In genomic region chr1:215114154-215114933, GRCh38 we compare ENCODE assay signal across 12 cellular contexts. TPM values are rescaled to one million over a fixed set of nuclear protein-coding genes. Genes with fewer than 3 reads are reported as not detected.
DNase-seq lines count a peak whose midpoint lies in the region; ATAC-seq and TF ChIP-seq lines count a peak whose summit lies in the region.
"Had no signal": no experiment of that assay in that cellular context is flagged by ENCODE, and none has a peak within 500 bp of the region (broad histone marks: within the 10 kb centered on the region; RNA-seq: fewer than 3 reads in every experiment).

No MANE protein-coding gene starts in this region.

- H3K27ac Mint-ChIP-seq in activated CD4-positive, alpha-beta T cell treated with anti-CD3 and anti-CD28 coated beads for 36 hours, result no peak overlapping the region
- H3K27ac Mint-ChIP-seq: activated naive CD8-positive, alpha-beta T cell treated with anti-CD3 and anti-CD28 coated beads, Interleukin-2, amount 50 U/mL, for 24 hours had no signal

- CTCF ChIA-PET in activated CD4-positive, alpha-beta T cell treated with anti-CD3 and anti-CD28 coated beads for 36 hours (lab: Charles Lee), result no interaction called here

- H3K9me3 Mint-ChIP-seq in activated CD4-positive, alpha-beta T cell treated with anti-CD3 and anti-CD28 coated beads for 36 hours (ENCODE audit: low read depth), result no peaks in the 10 kb centered on the region

- H3K9me3 ChIP-seq in adipocyte (ENCODE audit: control insufficient read depth, low read length), result no peaks in the 10 kb centered on the region
- no peaks in the 10 kb centered on the region for H3K9me3 ChIP-seq in body of pancreas
- H3K9me3 ChIP-seq: ovary had no signal

- no peak for TF ChIP-seq POLR2A in body of pancreas (IDR thresholded peaks at IDR 0.05)

- TF ChIP-seq CTCF in AG10803 (conservative IDR thresholded peaks at IDR 0.05; ENCODE audit: low read length) (no peak), kidney epithelial cell (IDR thresholded peaks at IDR 0.05; ENCODE audit: insufficient read depth, low read length, poor library complexity, severe bottlenecking) (no peak), body of pancreas (IDR thresholded peaks at IDR 0.05) (no peak)

- no peaks in the 10 kb centered on the region for H3K27me3 ChIP-seq in adipocyte (replicated peaks; ENCODE audit: control insufficient read depth, insufficient read depth, low read length)
- H3K27me3 ChIP-seq in kidney epithelial cell (ENCODE audit: control insufficient read depth, insufficient read depth, low read length), result no peaks in the 10 kb centered on the region
- no peaks in the 10 kb centered on the region for H3K27me3 ChIP-seq in body of pancreas
- H3K27me3 ChIP-seq: hepatocyte, ovary had no signal

- peaks cover 4% of the 10 kb centered on the region for H3K4me1 Mint-ChIP-seq in activated CD4-positive, alpha-beta T cell treated with anti-CD3 and anti-CD28 coated beads for 36 hours
- H3K4me1 Mint-ChIP-seq: activated naive CD8-positive, alpha-beta T cell treated with anti-CD3 and anti-CD28 coated beads, Interleukin-2, amount 50 U/mL, for 24 hours had no signal

- no peak overlapping the region for H3K27ac ChIP-seq in body of pancreas
- H3K27ac ChIP-seq: hepatocyte, ovary had no signal

- no peaks in the 10 kb centered on the region for H3K36me3 Mint-ChIP-seq in activated CD4-positive, alpha-beta T cell treated with anti-CD3 and anti-CD28 coated beads for 36 hours (ENCODE audit: low read depth)

- no peaks in the 10 kb centered on the region for H3K36me3 ChIP-seq in adipocyte (ENCODE audit: control insufficient read depth, insufficient read depth, low read length, severe bottlenecking)
- H3K36me3 ChIP-seq in kidney epithelial cell (ENCODE audit: control insufficient read depth, insufficient read depth, low read length), result no peaks in the 10 kb centered on the region
- H3K36me3 ChIP-seq in body of pancreas (replicated peaks in 1 of 2; ENCODE audit: insufficient read depth in 1 of 2, low read depth in 2 of 2), result no peaks in the 10 kb centered on the region
- H3K36me3 ChIP-seq: ovary had no signal

- peak overlapping the region; percentile 39 for H3K9ac ChIP-seq in adipocyte (ENCODE audit: low read length)

- H3K4me1 ChIP-seq in adipocyte (ENCODE audit: control insufficient read depth, insufficient read depth, low read length) (peaks cover 38% of the 10 kb centered on the region), body of pancreas (no peaks in the 10 kb centered on the region)

- peak; percentile 89 for DNase-seq in AG10803 (ENCODE audit: low read depth)
- peak; percentile 61 for DNase-seq in adipocyte (ENCODE audit: low read depth)
- peak; percentile 70 for DNase-seq in kidney epithelial cell (ENCODE audit: low read depth)
- no peak for DNase-seq in body of pancreas
- no peak for DNase-seq in cardiac septum (ENCODE audit: low spot score)
- no peak for DNase-seq in activated CD4-positive, alpha-beta T cell treated with anti-CD3 and anti-CD28 coated beads for 36 hours
- DNase-seq in GDM1 (lab: John Stamatoyannopoulos, UW), result no peak
- DNase-seq: activated naive CD8-positive, alpha-beta T cell treated with anti-CD3 and anti-CD28 coated beads, Interleukin-2, amount 50 U/mL, for 24 hours; NCI-H2171; ovary had no signal

- H3K4me3 Mint-ChIP-seq in activated CD4-positive, alpha-beta T cell treated with anti-CD3 and anti-CD28 coated beads for 36 hours, result no peak overlapping the region
- H3K4me3 Mint-ChIP-seq: activated naive CD8-positive, alpha-beta T cell treated with anti-CD3 and anti-CD28 coated beads, Interleukin-2, amount 50 U/mL, for 24 hours had no signal

- POLR2A ChIA-PET in activated CD4-positive, alpha-beta T cell treated with anti-CD3 and anti-CD28 coated beads for 36 hours (lab: Charles Lee), result no interaction called here

- intact Hi-C loops in body of pancreas (cut with DNase I), result no loop called here
- intact Hi-C loops in cardiac septum (cut with DNase I), result no loop called here
- intact Hi-C loops in activated CD4-positive, alpha-beta T cell treated with anti-CD3 and anti-CD28 coated beads for 36 hours (cut with DNase I, micrococcal nuclease), result no loop called here

- H3K27me3 Mint-ChIP-seq in activated CD4-positive, alpha-beta T cell treated with anti-CD3 and anti-CD28 coated beads for 36 hours, result peaks cover 12% of the 10 kb centered on the region

- 48 to 74% methylated on average over 2 of the region's 2 CpGs for WGBS in body of pancreas, 2 donors

- ATAC-seq in HG03432 (IDR thresholded peaks at IDR 0.05; ENCODE audit: unreplicated experiment) (peak; percentile 30), body of pancreas (no peak)
- ATAC-seq in activated CD4-positive, alpha-beta T cell treated with anti-CD3 and anti-CD28 coated beads for 36 hours, result no peak
- ATAC-seq: activated naive CD8-positive, alpha-beta T cell treated with anti-CD3 and anti-CD28 coated beads, Interleukin-2, amount 50 U/mL, for 24 hours had no signal

- no peak overlapping the region for H3K4me3 ChIP-seq in AG10803 (ENCODE audit: low read length)
- peak overlapping the region; percentile 52 for H3K4me3 ChIP-seq in adipocyte (ENCODE audit: low read length)
- H3K4me3 ChIP-seq in kidney epithelial cell (ENCODE audit: low read depth, low read length), result no peak overlapping the region
- no peak overlapping the region for H3K4me3 ChIP-seq in body of pancreas
- H3K4me3 ChIP-seq: hepatocyte, ovary had no signal

RNA-seq across cellular contexts. Expression of gene KCNK2, which starts 31.8 kb away (rescaled TPM):
- total RNA-seq in kidney epithelial cell, result not detected in 2 replicates
- total RNA-seq in body of pancreas, result 1 to 10 TPM in 1 of 2 donors, not detected in 1; 1.6 TPM
- total RNA-seq in cardiac septum, result 0.11 TPM
- total RNA-seq in activated CD4-positive, alpha-beta T cell treated with anti-CD3 and anti-CD28 coated beads for 36 hours, result not detected

Comparison
In these comparisons a context has a peak if more than half of its experiments do, and no peak if none do; other contexts are left out.
1. DNase-seq: peak in AG10803 (single experiment), adipocyte (single experiment) and kidney epithelial cell (single experiment); none in body of pancreas (0 of 4), cardiac septum (single experiment), activated CD4-positive, alpha-beta T cell treated with anti-CD3 and anti-CD28 coated beads for 36 hours (single experiment) and GDM1 (single experiment).